In genomic region chr4:187387709-187388108, GRCh38 we compare ENCODE assay signal across 25 cellular contexts.
DNase-seq lines count a peak whose midpoint lies in the region; ATAC-seq, FAIRE-seq and TF ChIP-seq lines count a peak whose summit lies in the region.
"Had no signal": no experiment of that assay in that cellular context is flagged by ENCODE, and none has a peak within 500 bp of the region (broad histone marks: within the 10 kb centered on the region; RNA-seq: fewer than 3 reads in every experiment).

No MANE protein-coding gene starts in this region.

- no peak overlapping the region for H3K4me3 Mint-ChIP-seq in activated naive CD4-positive, alpha-beta T cell treated with anti-CD3 and anti-CD28 coated beads for 36 hours
- H3K4me3 Mint-ChIP-seq: activated naive CD8-positive, alpha-beta T cell treated with anti-CD3 and anti-CD28 coated beads, Interleukin-2, amount 10 ng/mL, durations not matched to agents 7 days and 5 days; brain; naive B cell had no signal

- no peaks in the 10 kb centered on the region for H3K4me1 ChIP-seq in K562 (replicated peaks in 1 of 2; ENCODE audit: control insufficient read depth in 2 of 2, insufficient read depth in 2 of 2, low read length in 2 of 2)
- no peaks in the 10 kb centered on the region for H3K4me1 ChIP-seq in mesenchymal stem cell (ENCODE audit: control insufficient read depth, insufficient read depth, low read depth, low read length)
- H3K4me1 ChIP-seq: colonic mucosa, esophagus squamous epithelium, spleen had no signal

- no peak for FAIRE-seq in K562 (lab: Jason Lieb, UNC)

- H3K4me3 ChIP-seq in LNCaP clone FGC (ENCODE audit: low read depth, low read length) (peak overlapping the region; percentile 17), K562 (no peak overlapping the region), mesenchymal stem cell (ENCODE audit: insufficient read depth in 1 of 2, low read depth in 1 of 2, low read length in 2 of 2) (no peak overlapping the region)
- H3K4me3 ChIP-seq: colonic mucosa, esophagus squamous epithelium, spleen had no signal

- POLR2A ChIA-PET in K562 (lab: Yijun Ruan, JAX) = no interaction called here

- H3K27ac ChIP-seq in K562 (ENCODE audit: extremely low read depth, low read depth, low read length) = no peak overlapping the region
- no peak overlapping the region for H3K27ac ChIP-seq in mesenchymal stem cell (ENCODE audit: low read length, poor library complexity, severe bottlenecking)
- H3K27ac ChIP-seq: colonic mucosa, esophagus squamous epithelium, spleen had no signal

- H3K9me1 ChIP-seq in K562 (ENCODE audit: control insufficient read depth, insufficient read depth, low read length) = no peaks in the 10 kb centered on the region

- H3K9me3 Mint-ChIP-seq in activated naive CD4-positive, alpha-beta T cell treated with anti-CD3 and anti-CD28 coated beads for 36 hours = peaks cover 2% of the 10 kb centered on the region

- no peak overlapping the region for H2BK12ac ChIP-seq in mesenchymal stem cell (ENCODE audit: low read length in 2 of 2)

- ATAC-seq in K562 = no peak
- no peak for ATAC-seq in HG03460 (IDR thresholded peaks at IDR 0.05; ENCODE audit: unreplicated experiment)
- ATAC-seq: Panc1; stimulated activated naive CD8-positive, alpha-beta T cell treated with anti-CD3 and anti-CD28 coated beads, Interleukin-15, Interleukin-2, amounts not matched to agents 100 U/mL and 50 U/mL, for 24 hours had no signal

- H2AK5ac ChIP-seq in mesenchymal stem cell (ENCODE audit: low read length, severe bottlenecking) = no peak overlapping the region

- H2AFZ ChIP-seq in K562 (ENCODE audit: low read depth, low read length) = no peak overlapping the region
- H2AFZ ChIP-seq in mesenchymal stem cell (ENCODE audit: low read depth, low read length) = no peak overlapping the region

- no peaks in the 10 kb centered on the region for H3K27me3 Mint-ChIP-seq in activated naive CD4-positive, alpha-beta T cell treated with anti-CD3 and anti-CD28 coated beads for 36 hours (ENCODE audit: low read depth)
- H3K27me3 Mint-ChIP-seq: activated naive CD8-positive, alpha-beta T cell treated with anti-CD3 and anti-CD28 coated beads, Interleukin-2, amount 10 ng/mL, durations not matched to agents 7 days and 5 days; brain; naive B cell had no signal

- H3K27me3 ChIP-seq in K562 (ENCODE audit: control insufficient read depth in 2 of 2, insufficient read depth in 2 of 2, low read length in 2 of 2) (no peaks in the 10 kb centered on the region), mesenchymal stem cell (ENCODE audit: control insufficient read depth in 1 of 2, insufficient read depth in 1 of 2, low read length in 2 of 2) (no peaks in the 10 kb centered on the region)
- H3K27me3 ChIP-seq: colonic mucosa, esophagus squamous epithelium, spleen had no signal

- no peak overlapping the region for H3K4ac ChIP-seq in mesenchymal stem cell (ENCODE audit: low read depth in 1 of 2, low read length in 2 of 2)

- H3K9me3 ChIP-seq in K562 (replicated peaks; ENCODE audit: control insufficient read depth, insufficient read depth, low read depth, low read length) (no peaks in the 10 kb centered on the region), mesenchymal stem cell (ENCODE audit: control insufficient read depth, low read length) (peaks cover 17% of the 10 kb centered on the region)
- H3K9me3 ChIP-seq: colonic mucosa, esophagus squamous epithelium had no signal

- H2BK5ac ChIP-seq in mesenchymal stem cell (ENCODE audit: low read depth, low read length, poor library complexity, severe bottlenecking) = no peak overlapping the region

- H4K91ac ChIP-seq in mesenchymal stem cell (ENCODE audit: low read length) = no peak overlapping the region

- BruUV-seq in K562 (replicated peaks; lab: Mats Ljungman, UMichigan) = no TSS peak

- H4K8ac ChIP-seq in mesenchymal stem cell (ENCODE audit: low read length) = no peak overlapping the region

- H3K18ac ChIP-seq in mesenchymal stem cell (ENCODE audit: low read depth in 1 of 2, low read length in 2 of 2) = no peak overlapping the region

- peak; percentile 21 for DNase-seq in AG08396 (ENCODE audit: low spot score)
- DNase-seq in LNCaP clone FGC (ENCODE audit: low read depth) = no peak
- no peak for DNase-seq in K562 (ENCODE audit: extremely low read depth in 1 of 4, low spot score in 3 of 4)
- peak; percentile 83 for DNase-seq in mesenchymal stem cell
- no peak for DNase-seq in activated naive CD4-positive, alpha-beta T cell treated with anti-CD3 and anti-CD28 coated beads for 36 hours
- DNase-seq in SIG-M5 (lab: John Stamatoyannopoulos, UW) = no peak
- DNase-seq in HK-2 (ENCODE audit: unreplicated experiment) = no peak
- DNase-seq: activated naive CD8-positive, alpha-beta T cell treated with anti-CD3 and anti-CD28 coated beads, Interleukin-2, amount 10 ng/mL, durations not matched to agents 7 days and 5 days; C1 segment of cervical spinal cord; Calu3; colonic mucosa; esophagus squamous epithelium; GOT3; KBM-7; naive B cell; NCI-H1092; NCI-H2081; retina; spleen; stimulated activated CD4-positive, alpha-beta T cell treated with anti-CD3 and anti-CD28 coated beads, Interleukin-4, amount 100 ng/mL, for 1 hour; stimulated activated naive CD8-positive, alpha-beta T cell treated with anti-CD3 and anti-CD28 coated beads, Interleukin-15, Interleukin-2, amounts not matched to agents 100 U/mL and 50 U/mL, for 24 hours had no signal

- no peak for TF ChIP-seq POLR2A in K562 (conservative IDR thresholded peaks at IDR 0.05)

- H3K36me3 Mint-ChIP-seq in activated naive CD4-positive, alpha-beta T cell treated with anti-CD3 and anti-CD28 coated beads for 36 hours (ENCODE audit: low read depth) = no peaks in the 10 kb centered on the region
- H3K36me3 Mint-ChIP-seq: activated naive CD8-positive, alpha-beta T cell treated with anti-CD3 and anti-CD28 coated beads, Interleukin-2, amount 10 ng/mL, durations not matched to agents 7 days and 5 days; brain; naive B cell had no signal

- H3K36me3 ChIP-seq in K562 (ENCODE audit: control insufficient read depth, insufficient read depth, low read length) (no peaks in the 10 kb centered on the region), mesenchymal stem cell (ENCODE audit: control insufficient read depth in 1 of 2, insufficient read depth in 2 of 2, low read depth in 1 of 2, low read length in 2 of 2) (no peaks in the 10 kb centered on the region)
- H3K36me3 ChIP-seq: colonic mucosa, esophagus squamous epithelium, spleen had no signal

- intact Hi-C loops in K562 (cut with micrococcal nuclease) = no loop called here
- intact Hi-C loops in activated naive CD4-positive, alpha-beta T cell treated with anti-CD3 and anti-CD28 coated beads for 36 hours (cut with micrococcal nuclease) = no loop called here

- H3K9ac ChIP-seq in K562 (ENCODE audit: insufficient read depth in 1 of 2, low read depth in 2 of 2, low read length in 2 of 2) (no peak overlapping the region), mesenchymal stem cell (ENCODE audit: low read length) (no peak overlapping the region)

- TF ChIP-seq CTCF in LNCaP clone FGC (IDR thresholded peaks at IDR 0.05; ENCODE audit: control insufficient read depth, extremely low read depth, insufficient read depth) = no peak
- TF ChIP-seq CTCF in K562 (IDR thresholded peaks at IDR 0.05 in 2 of 3, conservative IDR thresholded peaks at IDR 0.05 in 1 of 3; ENCODE audit: insufficient read depth in 2 of 3, low read depth in 1 of 3, low read length in 3 of 3) = no peak

- in situ Hi-C loops in K562 (cut with MboI) = no loop called here

- H3K79me1 ChIP-seq in mesenchymal stem cell (replicated peaks; ENCODE audit: low read length, poor library complexity, severe bottlenecking) = no peaks in the 10 kb centered on the region

- H2BK15ac ChIP-seq in mesenchymal stem cell (ENCODE audit: low read depth, poor library complexity, severe bottlenecking) = no peak overlapping the region

- no peak for TF ChIP-seq RAD21 in K562 (CRISPR knock-in tag; conservative IDR thresholded peaks at IDR 0.05 in 1 of 2, IDR thresholded peaks at IDR 0.05 in 1 of 2)

- no peak overlapping the region for H3K27ac Mint-ChIP-seq in activated naive CD4-positive, alpha-beta T cell treated with anti-CD3 and anti-CD28 coated beads for 36 hours
- H3K27ac Mint-ChIP-seq: activated naive CD8-positive, alpha-beta T cell treated with anti-CD3 and anti-CD28 coated beads, Interleukin-2, amount 10 ng/mL, durations not matched to agents 7 days and 5 days; activated T-helper 2 cell treated with anti-CD3 and anti-CD28 coated beads, Interferon-gamma antibody, Interleukin-2, Interleukin-4, amounts not matched to agents 10 μg/mL and 5 μg/mL and 100 μg/mL, durations not matched to agents 14 hours and 24 hours and 36 hours; brain; naive B cell had no signal

- H3K4me2 ChIP-seq in K562 (ENCODE audit: insufficient read depth, low read length) = no peak overlapping the region
- no peak overlapping the region for H3K4me2 ChIP-seq in mesenchymal stem cell (ENCODE audit: low read length, poor library complexity, severe bottlenecking)

- no peak overlapping the region for H3K14ac ChIP-seq in mesenchymal stem cell (ENCODE audit: low read length in 2 of 2)

- 0% methylated on average over 5 of the region's 5 CpGs for WGBS in K562 (ENCODE audit: insufficient coverage, low coverage, missing lambda C conversion rate)
- 31% methylated on average over 5 of the region's 5 CpGs for WGBS in mesenchymal stem cell

- H2BK120ac ChIP-seq in mesenchymal stem cell (ENCODE audit: low read depth, low read length) = no peak overlapping the region

- no peaks in the 10 kb centered on the region for H4K20me1 ChIP-seq in K562 (replicated peaks; ENCODE audit: control insufficient read depth, insufficient read depth, low read length)

- CTCF ChIA-PET in K562 (lab: Yijun Ruan, JAX; ENCODE audit: low intra/inter-chr PET ratio) = no interaction called here
- CTCF ChIA-PET in activated naive CD4-positive, alpha-beta T cell treated with anti-CD3 and anti-CD28 coated beads for 36 hours (lab: Charles Lee) = no interaction called here

- H3K23ac ChIP-seq in mesenchymal stem cell (ENCODE audit: low read length in 2 of 2) = no peak overlapping the region

- no peaks in the 10 kb centered on the region for H3K4me1 Mint-ChIP-seq in activated naive CD4-positive, alpha-beta T cell treated with anti-CD3 and anti-CD28 coated beads for 36 hours (ENCODE audit: low read depth)
- H3K4me1 Mint-ChIP-seq: activated naive CD8-positive, alpha-beta T cell treated with anti-CD3 and anti-CD28 coated beads, Interleukin-2, amount 10 ng/mL, durations not matched to agents 7 days and 5 days; brain; naive B cell had no signal

- no peak for TF ChIP-seq EP300 in K562 (IDR thresholded peaks at IDR 0.05; ENCODE audit: low read length)

- H3K79me2 ChIP-seq in K562 (ENCODE audit: control insufficient read depth, insufficient read depth, low read length) = no peaks in the 10 kb centered on the region

TF ChIP-seq in K562, 482 proteins besides CTCF, POLR2A, EP300 and RAD21:
- TF ChIP-seq CHD1 (IDR thresholded peaks at IDR 0.05; ENCODE audit: low read length) (no peak), FOSL1 (tag; conservative IDR thresholded peaks at IDR 0.05) (0 out of 2 replicates have a peak, but pooled peaks have one; percentile 26)

Comparison
In these comparisons a context has a peak if more than half of its experiments do, and no peak if none do; other contexts are left out.
1. DNase-seq: peak in AG08396 (single experiment) and mesenchymal stem cell (single experiment); none in LNCaP clone FGC (single experiment), K562 (0 of 4), activated naive CD4-positive, alpha-beta T cell treated with anti-CD3 and anti-CD28 coated beads for 36 hours (single experiment), SIG-M5 (single experiment) and HK-2 (single experiment).